In the genomic region with DNA sequence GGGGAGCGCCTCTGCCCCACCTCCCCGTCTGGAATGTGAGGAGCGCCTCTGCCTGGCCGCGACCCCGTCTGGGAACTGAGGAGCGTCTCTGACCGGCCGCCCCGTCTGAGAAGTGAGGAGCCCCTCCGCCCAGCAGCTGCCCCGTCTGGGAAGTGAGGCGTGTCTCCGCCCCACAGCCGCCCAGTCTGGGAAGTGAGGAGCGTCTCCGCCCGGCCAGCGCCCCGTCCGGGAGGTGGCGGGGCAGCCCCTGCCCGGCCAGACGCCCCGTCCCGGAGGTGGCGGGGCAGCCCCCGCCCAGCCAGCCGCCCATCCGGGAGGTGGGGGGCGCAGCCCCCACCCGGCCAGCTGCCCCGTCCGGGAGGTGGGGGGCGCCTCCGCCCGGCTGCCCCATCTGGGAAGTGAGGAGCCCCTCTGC, we compare ENCODE assay signal across 1 cellular context. TPM values are rescaled to one million over a fixed set of nuclear protein-coding genes. Genes with fewer than 3 reads are reported as not detected.
"Had no signal": no experiment of that assay in that cellular context is flagged by ENCODE, and none has a peak within 500 bp of the region (broad histone marks: within the 10 kb centered on the region; RNA-seq: fewer than 3 reads in every experiment).

No MANE protein-coding gene starts in this region.

RNA-seq across cellular contexts. Expression of a gene that starts 42.8 kb away (rescaled TPM):
- total RNA-seq: G401 had no signal
